ENCODE assay signal across 8 cellular contexts in genomic region chr4:15756361-15756861, GRCh38. TPM values are rescaled to one million over a fixed set of nuclear protein-coding genes. Genes with fewer than 3 reads are reported as not detected.
DNase-seq lines count a peak whose midpoint lies in the region; ATAC-seq and TF ChIP-seq lines count a peak whose summit lies in the region.

No MANE protein-coding gene starts in this region.

- H3K4me3 Mint-ChIP-seq in activated naive CD4-positive, alpha-beta T cell treated with anti-CD3 and anti-CD28 coated beads, Interleukin-2, amount 50 U/mL, for 24 hours, result peak overlapping the region; percentile 78

- no peaks in the 10 kb centered on the region for H3K9me2 ChIP-seq in SK-N-SH

- no peaks in the 10 kb centered on the region for H3K79me2 ChIP-seq in SK-N-SH (ENCODE audit: insufficient read depth)

- no peak overlapping the region for H3K27ac ChIP-seq in SK-N-SH (ENCODE audit: low read depth in 2 of 2, low read length in 1 of 2)

- H3K36me3 ChIP-seq in SK-N-SH (replicated peaks in 1 of 2; ENCODE audit: control insufficient read depth in 1 of 2, insufficient read depth in 2 of 2, low read length in 1 of 2), result no peaks in the 10 kb centered on the region

- POLR2A ChIA-PET in SK-N-SH (lab: Yijun Ruan, JAX), result no interaction called here

- no peaks in the 10 kb centered on the region for H4K20me1 ChIP-seq in SK-N-SH (ENCODE audit: insufficient read depth)

- H3K36me3 Mint-ChIP-seq in activated naive CD4-positive, alpha-beta T cell treated with anti-CD3 and anti-CD28 coated beads, Interleukin-2, amount 50 U/mL, for 24 hours, result no peaks in the 10 kb centered on the region

- H3K9me3 Mint-ChIP-seq in activated naive CD4-positive, alpha-beta T cell treated with anti-CD3 and anti-CD28 coated beads, Interleukin-2, amount 50 U/mL, for 24 hours, result no peaks in the 10 kb centered on the region

- no peaks in the 10 kb centered on the region for H3K9me3 ChIP-seq in SK-N-SH

- H3K27ac Mint-ChIP-seq in activated naive CD4-positive, alpha-beta T cell treated with anti-CD3 and anti-CD28 coated beads, Interleukin-2, amount 50 U/mL, for 24 hours, result peak overlapping the region; percentile 91

- 0 out of 2 replicates have a peak overlapping the region, but pooled peaks have one; percentile 4 for H2AFZ ChIP-seq in SK-N-SH (ENCODE audit: low read depth)

- peaks cover 65% of the 10 kb centered on the region for H3K4me1 Mint-ChIP-seq in activated naive CD4-positive, alpha-beta T cell treated with anti-CD3 and anti-CD28 coated beads, Interleukin-2, amount 50 U/mL, for 24 hours

- ATAC-seq in SK-N-SH treated with all-trans-retinoic acid at 6 μM for 48 hours (no peak), HG03175 (IDR thresholded peaks at IDR 0.05; ENCODE audit: unreplicated experiment) (peak; percentile 88)

- no peak overlapping the region for H3K9ac ChIP-seq in SK-N-SH

- TF ChIP-seq RAD21 in SK-N-SH (IDR thresholded peaks at IDR 0.05; ENCODE audit: low read length), result no peak

- H3K27me3 ChIP-seq in SK-N-SH (ENCODE audit: insufficient read depth), result no peaks in the 10 kb centered on the region

- in situ Hi-C loops in ACHN (cut with HindIII; ENCODE audit: low pct_ligation_motif_present, low pct_unique_long_range_greater_than_20kb, low sequenced_read_pairs), result no loop called here

- TF ChIP-seq EP300 in SK-N-SH (IDR thresholded peaks at IDR 0.05; ENCODE audit: borderline replicate concordance in 1 of 2, low read depth in 1 of 2, low read length in 1 of 2), result no peak

- no peak for TF ChIP-seq CTCF in SK-N-SH (IDR thresholded peaks at IDR 0.05)

- WGBS in SK-N-SH (ENCODE audit: low lambda C conversion rate), result 68% methylated on average over 6 of the region's 6 CpGs

- H3K4me3 ChIP-seq in SK-N-SH (ENCODE audit: low read depth in 2 of 2, low read length in 1 of 2), result no peak overlapping the region

- no peaks in the 10 kb centered on the region for H3F3A ChIP-seq in SK-N-SH (replicated peaks; ENCODE audit: insufficient read depth)

- CTCF ChIA-PET in SK-N-SH (lab: Yijun Ruan, JAX), result interaction anchor here (0.7 to 1.2 kb wide), 3 partner anchors 16 to 456 kb away, joined by 3 read pairs; no protein-coding TSS in a partner anchor

- H3K4me2 ChIP-seq in SK-N-SH, result no peak overlapping the region

- DNase-seq in SK-N-SH (no peak), SKM-1 treated with dmso at 0.1 percent for 144 hours (lab: John Stamatoyannopoulos, UW; ENCODE audit: unreplicated experiment) (peak; percentile 94), NCI-H1105 (lab: John Stamatoyannopoulos, UW) (no peak), ACHN (no peak)
- peak; percentile 64 to 77 (median 73) for DNase-seq in stimulated activated CD4-positive, alpha-beta T cell treated with anti-CD3 and anti-CD28 coated beads, Interleukin-12 subunit alpha, Interleukin-12 subunit beta, amount 100 ng/mL, for 48 hours (ENCODE audit: low read depth in 2 of 3, low spot score in 1 of 3)

- H3K27me3 Mint-ChIP-seq in activated naive CD4-positive, alpha-beta T cell treated with anti-CD3 and anti-CD28 coated beads, Interleukin-2, amount 50 U/mL, for 24 hours, result no peaks in the 10 kb centered on the region

- no peaks in the 10 kb centered on the region for H3K4me1 ChIP-seq in SK-N-SH (ENCODE audit: control insufficient read depth in 1 of 2, insufficient read depth in 2 of 2, low read depth in 1 of 2, low read length in 1 of 2)

TF ChIP-seq in SK-N-SH, 30 proteins besides CTCF, POLR2A, EP300 and RAD21:
- TF ChIP-seq MAX (IDR thresholded peaks at IDR 0.05; ENCODE audit: low read depth), result no peak
- no peak for TF ChIP-seq IRF3 (IDR thresholded peaks at IDR 0.05; ENCODE audit: low read depth, low read length)
- TF ChIP-seq USF2 (IDR thresholded peaks at IDR 0.05; ENCODE audit: borderline replicate concordance, low read depth, low read length), result no peak
- TF ChIP-seq TCF12 (IDR thresholded peaks at IDR 0.05), result no peak
- TF ChIP-seq TAF1 (IDR thresholded peaks at IDR 0.05; ENCODE audit: borderline replicate concordance, low read depth, low read length), result no peak

TF ChIP-seq in SK-N-SH treated with all-trans-retinoic acid at 6 μM for 48 hours, 23 proteins besides CTCF, POLR2A, EP300 and RAD21:
- no peak for TF ChIP-seq ZFP3 (CRISPR knock-in tag; IDR thresholded peaks at IDR 0.05)

RNA-seq across cellular contexts. Expression of gene CD38, which starts 21.7 kb away (rescaled TPM):
- 0.02 TPM in 1 of 2 replicates, not detected in the other for polyA plus RNA-seq in SK-N-SH (2012; rRNA removed)
- 0.01 and 0.04 TPM in 2 replicates for polyA plus RNA-seq in SK-N-SH (2012; cell fraction: cytosol; rRNA removed)
- 0.01 TPM in 2 replicates for polyA plus RNA-seq in SK-N-SH (2012; cell fraction: nucleus; rRNA removed)

RNA-seq across cellular contexts. Expression of gene BST1, which starts 53.5 kb away (rescaled TPM):
- polyA plus RNA-seq in SK-N-SH (2012; rRNA removed), result 7.3 and 8.3 TPM in 2 replicates
- polyA plus RNA-seq in SK-N-SH (2012; cell fraction: cytosol; rRNA removed), result 7.9 and 8.3 TPM in 2 replicates
- 3.8 and 4.3 TPM in 2 replicates for polyA plus RNA-seq in SK-N-SH (2012; cell fraction: nucleus; rRNA removed)

Comparison
In these comparisons a context has a peak if more than half of its experiments do, and no peak if none do; other contexts are left out.
1. DNase-seq: peak in SKM-1 treated with dmso at 0.1 percent for 144 hours (single experiment) and stimulated activated CD4-positive, alpha-beta T cell treated with anti-CD3 and anti-CD28 coated beads, Interleukin-12 subunit alpha, Interleukin-12 subunit beta, amount 100 ng/mL, for 48 hours (3 of 3); none in SK-N-SH (single experiment), NCI-H1105 (single experiment) and ACHN (single experiment).